15 cellular contexts compared by ENCODE assay signal in genomic region chr11:114072978-114073377, GRCh38. TPM values are rescaled to one million over a fixed set of nuclear protein-coding genes. Genes with fewer than 3 reads are reported as not detected.
DNase-seq lines count a peak whose midpoint lies in the region; ATAC-seq and TF ChIP-seq lines count a peak whose summit lies in the region.
"Had no signal": no experiment of that assay in that cellular context is flagged by ENCODE, and none has a peak within 500 bp of the region (broad histone marks: within the 10 kb centered on the region; RNA-seq: fewer than 3 reads in every experiment).

No MANE protein-coding gene starts in this region.

- H3K4me3 Mint-ChIP-seq in activated naive CD4-positive, alpha-beta T cell treated with anti-CD3 and anti-CD28 coated beads, Interleukin-2, amount 10 ng/mL, durations not matched to agents 7 days and 5 days = no peak overlapping the region
- H3K4me3 Mint-ChIP-seq in T-helper 2 cell treated with Interferon-gamma antibody and Interleukin-4, amounts not matched to agents 5 μg/mL and 100 μg/mL, for 36 hours = no peak overlapping the region
- peak overlapping the region; percentile 82 to 97 (median 89) for H3K4me3 Mint-ChIP-seq in immature natural killer cell

- H3K36me3 ChIP-seq in thoracic aorta = peaks cover 62% of the 10 kb centered on the region

- H3K27me3 ChIP-seq in thoracic aorta (replicated peaks; ENCODE audit: insufficient read depth) = no peaks in the 10 kb centered on the region

- no peaks in the 10 kb centered on the region for H3K9me3 Mint-ChIP-seq in activated naive CD4-positive, alpha-beta T cell treated with anti-CD3 and anti-CD28 coated beads, Interleukin-2, amount 10 ng/mL, durations not matched to agents 7 days and 5 days
- H3K9me3 Mint-ChIP-seq in T-helper 2 cell treated with Interferon-gamma antibody and Interleukin-4, amounts not matched to agents 5 μg/mL and 100 μg/mL, for 36 hours = no peaks in the 10 kb centered on the region
- no peaks in the 10 kb centered on the region for H3K9me3 Mint-ChIP-seq in immature natural killer cell

- peaks cover 56% of the 10 kb centered on the region for H3K4me1 Mint-ChIP-seq in activated naive CD4-positive, alpha-beta T cell treated with anti-CD3 and anti-CD28 coated beads, Interleukin-2, amount 10 ng/mL, durations not matched to agents 7 days and 5 days
- peaks cover 45% of the 10 kb centered on the region for H3K4me1 Mint-ChIP-seq in T-helper 2 cell treated with Interferon-gamma antibody and Interleukin-4, amounts not matched to agents 5 μg/mL and 100 μg/mL, for 36 hours (ENCODE audit: low read depth)
- H3K4me1 Mint-ChIP-seq in immature natural killer cell = peaks cover 97 to 100% of the 10 kb centered on the region in 2 donors

- no peak for TF ChIP-seq CTCF in thoracic aorta (IDR thresholded peaks at IDR 0.05)
- TF ChIP-seq CTCF in GM13976 (IDR thresholded peaks at IDR 0.05; ENCODE audit: borderline replicate concordance, control extremely low read depth, extremely low read depth, insufficient read depth, missing control alignments) = no peak

- H3K27ac ChIP-seq in thoracic aorta = peak overlapping the region in 1 of 2 donors; percentile 80
- H3K27ac ChIP-seq: epithelial cell of prostate had no signal

- H3K27ac Mint-ChIP-seq in activated naive CD4-positive, alpha-beta T cell treated with anti-CD3 and anti-CD28 coated beads, Interleukin-2, amount 10 ng/mL, durations not matched to agents 7 days and 5 days = peak overlapping the region; percentile 89
- peak overlapping the region; percentile 56 for H3K27ac Mint-ChIP-seq in T-helper 2 cell treated with Interferon-gamma antibody and Interleukin-4, amounts not matched to agents 5 μg/mL and 100 μg/mL, for 36 hours
- H3K27ac Mint-ChIP-seq in immature natural killer cell = peak overlapping the region; percentile 96 to 100 (median 99)

- CTCF ChIA-PET in activated naive CD4-positive, alpha-beta T cell treated with anti-CD3 and anti-CD28 coated beads, Interleukin-2, amount 10 ng/mL, durations not matched to agents 7 days and 5 days (lab: Charles Lee) = no interaction called here

- peaks cover 89 to 98% of the 10 kb centered on the region in 2 donors for H3K4me1 ChIP-seq in thoracic aorta (ENCODE audit: control insufficient read depth in 1 of 2, low read depth in 2 of 2)

- in situ Hi-C loops in GM13976 (cut with MboI; ENCODE audit: low sequenced_read_pairs, unreplicated experiment) = no loop called here

- H3K36me3 Mint-ChIP-seq in activated naive CD4-positive, alpha-beta T cell treated with anti-CD3 and anti-CD28 coated beads, Interleukin-2, amount 10 ng/mL, durations not matched to agents 7 days and 5 days = peaks cover 1% of the 10 kb centered on the region
- peaks cover 12% of the 10 kb centered on the region for H3K36me3 Mint-ChIP-seq in T-helper 2 cell treated with Interferon-gamma antibody and Interleukin-4, amounts not matched to agents 5 μg/mL and 100 μg/mL, for 36 hours (ENCODE audit: low read depth)
- H3K36me3 Mint-ChIP-seq in immature natural killer cell = peaks cover 0 to 23% (median 4%) of the 10 kb centered on the region in 3 donors

- peak overlapping the region; percentile 62 for H3K4me3 ChIP-seq in thoracic aorta

- H3K27me3 Mint-ChIP-seq in activated naive CD4-positive, alpha-beta T cell treated with anti-CD3 and anti-CD28 coated beads, Interleukin-2, amount 10 ng/mL, durations not matched to agents 7 days and 5 days = peaks cover 34% of the 10 kb centered on the region
- H3K27me3 Mint-ChIP-seq in T-helper 2 cell treated with Interferon-gamma antibody and Interleukin-4, amounts not matched to agents 5 μg/mL and 100 μg/mL, for 36 hours (ENCODE audit: low read depth) = peaks cover 32% of the 10 kb centered on the region
- H3K27me3 Mint-ChIP-seq in immature natural killer cell (ENCODE audit: low read depth in 3 of 3) = peaks cover 23 to 35% (median 32%) of the 10 kb centered on the region in 3 donors

- ATAC-seq in thoracic aorta (ENCODE audit: insufficient number of reproducible peaks, low FRiP score, low read depth) (no peak), GM19397 (IDR thresholded peaks at IDR 0.05; ENCODE audit: unreplicated experiment) (no peak)

- H3K9me3 ChIP-seq in thoracic aorta = no peaks in the 10 kb centered on the region

- DNase-seq in activated naive CD4-positive, alpha-beta T cell treated with anti-CD3 and anti-CD28 coated beads, Interleukin-2, amount 10 ng/mL, durations not matched to agents 7 days and 5 days = peak; percentile 30
- DNase-seq in activated naive CD4-positive, alpha-beta T cell (lab: John Stamatoyannopoulos, UW) = no peak
- DNase-seq in T-helper 2 cell treated with Interferon-gamma antibody and Interleukin-4, amounts not matched to agents 5 μg/mL and 100 μg/mL, for 36 hours (ENCODE audit: low spot score) = no peak
- peak in 1 of 3 donors; percentile 36 for DNase-seq in immature natural killer cell
- DNase-seq in thoracic aorta (ENCODE audit: low spot score) = no peak
- DNase-seq in HT-29 (ENCODE audit: low spot score) = no peak
- no peak for DNase-seq in GM13976 (ENCODE audit: low spot score)
- DNase-seq: amniotic stem cell; Karpas-422; NCI-H1417 treated with DMSO at 0.1 percent for 48 hours; NCI-H2227 treated with DMSO at 0.1 percent for 48 hours; stimulated activated CD4-positive, alpha-beta T cell treated with anti-CD3 and anti-CD28 coated beads, Interleukin-15, amount 100 ng/mL, for 24 hours had no signal

RNA-seq across cellular contexts. Expression of gene ZBTB16, which starts 13.5 kb away (rescaled TPM):
- 100 to 1,000 TPM in 1 of 3 donors, 10 to 100 TPM in 2; 90.4 to 197 (median 92.5) TPM for polyA plus RNA-seq in immature natural killer cell
- 100 to 1,000 TPM; 314 to 545 TPM for total RNA-seq in thoracic aorta
- not detected in 2 replicates for total RNA-seq in HT-29 (2014; rRNA removed; shearing (Covaris generic))
- total RNA-seq: SK-MEL-5 had no signal

Comparison
In these comparisons a context has a peak if more than half of its experiments do, and no peak if none do; other contexts are left out.
1. H3K4me3 Mint-ChIP-seq: peak in immature natural killer cell (5 of 5); none in activated naive CD4-positive, alpha-beta T cell treated with anti-CD3 and anti-CD28 coated beads, Interleukin-2, amount 10 ng/mL, durations not matched to agents 7 days and 5 days (single experiment) and T-helper 2 cell treated with Interferon-gamma antibody and Interleukin-4, amounts not matched to agents 5 μg/mL and 100 μg/mL, for 36 hours (single experiment).
2. RNA of gene ZBTB16, which starts 13.5 kb away (total RNA-seq): 314 to 545 TPM in thoracic aorta; not detected in HT-29; every median in the first group is over 100 times any median in the second.
3. Peak in every context shown above with its lines, with median percentiles within 50 percentile points of each other: H3K27ac Mint-ChIP-seq.